ENCODE assay signal across 8 cellular contexts in the genomic region with DNA sequence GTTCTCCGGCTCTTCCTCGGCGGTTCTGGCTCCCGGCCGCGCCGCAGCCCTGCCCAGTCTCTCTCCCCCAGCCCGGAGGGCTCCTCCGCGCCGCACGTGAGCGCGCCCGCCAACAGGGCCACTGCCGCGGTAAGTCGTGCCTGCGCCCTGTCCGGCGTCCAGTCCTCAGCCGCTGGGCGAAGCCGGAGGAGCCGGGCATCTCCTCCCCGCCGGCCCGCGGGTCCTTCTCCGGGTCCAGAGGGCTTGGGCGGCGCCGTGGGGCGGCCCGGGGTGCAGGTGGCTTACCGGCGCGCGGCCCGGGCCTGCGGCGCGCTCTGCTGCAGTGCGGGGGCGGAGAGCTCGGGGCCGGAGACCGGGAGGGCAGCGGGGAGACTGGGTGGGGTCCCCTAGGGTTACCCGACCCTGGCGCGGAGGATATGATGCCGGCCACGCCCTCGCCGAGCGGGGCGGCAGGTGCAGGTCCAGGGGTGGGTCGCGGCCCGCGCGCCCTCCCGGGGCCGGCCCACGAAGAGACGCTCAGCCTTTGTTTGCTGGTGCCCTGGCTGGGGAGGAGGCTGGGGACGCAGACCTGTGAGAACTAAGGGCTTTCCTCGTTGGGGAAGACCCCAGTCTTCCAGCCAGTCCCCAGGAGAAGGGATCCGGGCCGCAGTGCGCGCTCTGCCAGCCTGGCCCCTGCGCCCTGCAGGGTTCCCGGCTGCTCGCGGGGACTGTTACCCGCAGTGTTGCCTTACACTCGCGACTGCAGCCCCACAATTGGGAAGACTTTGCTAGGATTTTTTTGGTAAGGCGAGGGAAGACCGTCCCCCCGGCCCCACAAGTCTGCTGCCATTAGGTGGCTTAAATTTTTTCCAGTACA. TPM values are rescaled to one million over a fixed set of nuclear protein-coding genes. Genes with fewer than 3 reads are reported as not detected.
A peak's percentile ranks its signal among the peaks of the same experiment; 100 is the strongest.
DNase-seq lines count a peak whose midpoint lies in the region; ATAC-seq, FAIRE-seq and TF ChIP-seq lines count a peak whose summit lies in the region.

A gene with protein sequence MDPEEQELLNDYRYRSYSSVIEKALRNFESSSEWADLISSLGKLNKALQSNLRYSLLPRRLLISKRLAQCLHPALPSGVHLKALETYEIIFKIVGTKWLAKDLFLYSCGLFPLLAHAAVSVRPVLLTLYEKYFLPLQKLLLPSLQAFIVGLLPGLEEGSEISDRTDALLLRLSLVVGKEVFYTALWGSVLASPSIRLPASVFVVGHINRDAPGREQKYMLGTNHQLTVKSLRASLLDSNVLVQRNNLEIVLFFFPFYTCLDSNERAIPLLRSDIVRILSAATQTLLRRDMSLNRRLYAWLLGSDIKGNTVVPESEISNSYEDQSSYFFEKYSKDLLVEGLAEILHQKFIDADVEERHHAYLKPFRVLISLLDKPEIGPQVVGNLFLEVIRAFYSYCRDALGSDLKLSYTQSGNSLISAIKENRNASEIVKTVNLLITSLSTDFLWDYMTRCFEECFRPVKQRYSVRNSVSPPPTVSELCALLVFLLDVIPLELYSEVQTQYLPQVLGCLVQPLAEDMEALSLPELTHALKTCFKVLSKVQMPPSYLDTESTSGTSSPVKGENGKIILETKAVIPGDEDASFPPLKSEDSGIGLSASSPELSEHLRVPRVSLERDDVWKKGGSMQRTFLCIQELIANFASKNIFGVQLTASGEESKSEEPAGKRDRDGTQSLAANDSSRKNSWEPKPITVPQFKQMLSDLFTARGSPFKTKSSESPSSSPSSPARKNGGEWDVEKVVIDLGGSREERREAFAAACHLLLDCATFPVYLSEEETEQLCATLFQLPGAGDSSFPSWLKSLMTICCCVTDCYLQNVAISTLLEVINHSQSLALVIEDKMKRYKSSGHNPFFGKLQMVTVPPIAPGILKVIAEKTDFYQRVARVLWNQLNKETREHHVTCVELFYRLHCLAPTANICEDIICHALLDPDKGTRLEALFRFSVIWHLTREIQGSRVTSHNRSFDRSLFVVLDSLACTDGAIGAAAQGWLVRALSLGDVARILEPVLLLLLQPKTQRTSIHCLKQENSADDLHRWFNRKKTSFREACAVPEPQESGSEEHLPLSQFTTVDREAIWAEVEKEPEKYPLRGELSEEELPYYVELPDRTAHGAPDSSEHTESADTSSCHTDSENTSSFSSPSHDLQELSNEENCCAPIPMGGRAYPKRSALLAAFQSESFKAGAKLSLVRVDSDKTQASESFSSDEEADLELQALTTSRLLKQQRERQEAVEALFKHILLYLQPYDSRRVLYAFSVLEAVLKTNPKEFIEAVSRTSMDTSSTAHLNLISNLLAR (N-terminal part only) (plus strand): TSS at position 10 of the 856 bp plus-strand sequence. CDS start 7,910 bp downstream, outside the sequence.

- peak within 1 kb of the TSS; percentile 94 to 99 (median 96) for H3K4me2 ChIP-seq in BLaER1 treated with 17β-estradiol and CSF1 and Interleukin-3, amounts not matched to agents 10 nM and 100 nM

- FAIRE-seq in GM19239 (lab: Jason Lieb, UNC): no peak

- H3K36me3 ChIP-seq in BLaER1 treated with 17β-estradiol and CSF1 and Interleukin-3, amounts not matched to agents 10 nM and 100 nM: no peaks in the 10 kb centered on the region

- H3K9me3 ChIP-seq in BLaER1 treated with 17β-estradiol and CSF1 and Interleukin-3, amounts not matched to agents 10 nM and 100 nM (replicated peaks in 1 of 11): peaks cover 0 to 3% (median 0%) of the 10 kb centered on the region in 11 experiments; a peak in 1 of 22 replicates

- peaks cover 0 to 20% (median 0%) of the 10 kb centered on the region in 11 experiments; a peak in 4 of 22 replicates for H4K20me1 ChIP-seq in BLaER1 treated with 17β-estradiol and CSF1 and Interleukin-3, amounts not matched to agents 10 nM and 100 nM

- H3K27ac ChIP-seq in BLaER1 treated with 17β-estradiol and CSF1 and Interleukin-3, amounts not matched to agents 10 nM and 100 nM: peak within 1 kb of the TSS; percentile 54 to 87 (median 83); a peak in 21 of 22 replicates
- H3K27ac ChIP-seq in caudate nucleus (ENCODE audit: low read depth, low read length): peak within 1 kb of the TSS; percentile 52

- ATAC-seq in HG03354 (IDR thresholded peaks at IDR 0.05; ENCODE audit: poor library complexity, severe bottlenecking, unreplicated experiment): peak; percentile 30
- peak; percentile 10 for ATAC-seq in SK-N-SH treated with all-trans-retinoic acid at 6 μM for 48 hours
- ATAC-seq in left lobe of liver: peak; percentile 41

- peaks cover 0 to 8% (median 0%) of the 10 kb centered on the region in 11 experiments; a peak in 3 of 22 replicates for H3K27me3 ChIP-seq in BLaER1 treated with 17β-estradiol and CSF1 and Interleukin-3, amounts not matched to agents 10 nM and 100 nM

- peak within 1 kb of the TSS; percentile 86 to 98 (median 96) for H3K4me3 ChIP-seq in BLaER1 treated with 17β-estradiol and CSF1 and Interleukin-3, amounts not matched to agents 10 nM and 100 nM

- H3K4me1 ChIP-seq in BLaER1 treated with 17β-estradiol and CSF1 and Interleukin-3, amounts not matched to agents 10 nM and 100 nM: peaks cover 16 to 26% (median 19%) of the 10 kb centered on the region in 10 experiments

- H3K9ac ChIP-seq in BLaER1 treated with 17β-estradiol and CSF1 and Interleukin-3, amounts not matched to agents 10 nM and 100 nM: peak within 1 kb of the TSS; percentile 84 to 93 (median 91)

- DNase-seq in GM19239 (ENCODE audit: insufficient read length, low spot score) (peak; percentile 21), caudate nucleus (lab: John Stamatoyannopoulos, UW) (peak in 8 of 61 donors; percentile 13 to 75 (median 34)), left lobe of liver (ENCODE audit: low spot score) (no peak), NCI-H446 treated with DMSO at 0.1 percent for 48 hours (lab: John Stamatoyannopoulos, UW) (no peak)
- DNase-seq in stimulated activated CD8-positive, alpha-beta memory T cell treated with anti-CD3 and anti-CD28 coated beads, Interleukin-4, amount 100 ng/mL, for 24 hours (ENCODE audit: low read depth): peak; percentile 19

TF ChIP-seq in SK-N-SH treated with all-trans-retinoic acid at 6 μM for 48 hours, 23 proteins besides CTCF, POLR2A, EP300 and RAD21:
- TF ChIP-seq, protein P1, sequence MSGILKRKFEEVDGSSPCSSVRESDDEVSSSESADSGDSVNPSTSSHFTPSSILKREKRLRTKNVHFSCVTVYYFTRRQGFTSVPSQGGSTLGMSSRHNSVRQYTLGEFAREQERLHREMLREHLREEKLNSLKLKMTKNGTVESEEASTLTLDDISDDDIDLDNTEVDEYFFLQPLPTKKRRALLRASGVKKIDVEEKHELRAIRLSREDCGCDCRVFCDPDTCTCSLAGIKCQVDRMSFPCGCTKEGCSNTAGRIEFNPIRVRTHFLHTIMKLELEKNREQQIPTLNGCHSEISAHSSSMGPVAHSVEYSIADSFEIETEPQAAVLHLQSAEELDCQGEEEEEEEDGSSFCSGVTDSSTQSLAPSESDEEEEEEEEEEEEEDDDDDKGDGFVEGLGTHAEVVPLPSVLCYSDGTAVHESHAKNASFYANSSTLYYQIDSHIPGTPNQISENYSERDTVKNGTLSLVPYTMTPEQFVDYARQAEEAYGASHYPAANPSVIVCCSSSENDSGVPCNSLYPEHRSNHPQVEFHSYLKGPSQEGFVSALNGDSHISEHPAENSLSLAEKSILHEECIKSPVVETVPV (CRISPR knock-in tag; IDR thresholded peaks at IDR 0.05): no peak
- TF ChIP-seq ESRRG (CRISPR knock-in tag; IDR thresholded peaks at IDR 0.05) (no peak), OSR1 (CRISPR knock-in tag; IDR thresholded peaks at IDR 0.05) (no peak), PPARA (CRISPR knock-in tag; IDR thresholded peaks at IDR 0.05; ENCODE audit: borderline replicate concordance) (no peak), ZNF565 (CRISPR knock-in tag; conservative IDR thresholded peaks at IDR 0.05; ENCODE audit: low read depth) (no peak)

RNA-seq across cellular contexts. Expression of the gene that starts here (rescaled TPM):
- 23.6 TPM for total RNA-seq in left lobe of liver

Comparison
In these comparisons a context has a peak if more than half of its experiments do, and no peak if none do; other contexts are left out.
1. DNase-seq: peak in GM19239 (single experiment) and stimulated activated CD8-positive, alpha-beta memory T cell treated with anti-CD3 and anti-CD28 coated beads, Interleukin-4, amount 100 ng/mL, for 24 hours (single experiment); none in left lobe of liver (single experiment) and NCI-H446 treated with DMSO at 0.1 percent for 48 hours (single experiment).
2. Peak in every context shown above with its lines, with median percentiles within 50 percentile points of each other: ATAC-seq.